In the genomic region with DNA sequence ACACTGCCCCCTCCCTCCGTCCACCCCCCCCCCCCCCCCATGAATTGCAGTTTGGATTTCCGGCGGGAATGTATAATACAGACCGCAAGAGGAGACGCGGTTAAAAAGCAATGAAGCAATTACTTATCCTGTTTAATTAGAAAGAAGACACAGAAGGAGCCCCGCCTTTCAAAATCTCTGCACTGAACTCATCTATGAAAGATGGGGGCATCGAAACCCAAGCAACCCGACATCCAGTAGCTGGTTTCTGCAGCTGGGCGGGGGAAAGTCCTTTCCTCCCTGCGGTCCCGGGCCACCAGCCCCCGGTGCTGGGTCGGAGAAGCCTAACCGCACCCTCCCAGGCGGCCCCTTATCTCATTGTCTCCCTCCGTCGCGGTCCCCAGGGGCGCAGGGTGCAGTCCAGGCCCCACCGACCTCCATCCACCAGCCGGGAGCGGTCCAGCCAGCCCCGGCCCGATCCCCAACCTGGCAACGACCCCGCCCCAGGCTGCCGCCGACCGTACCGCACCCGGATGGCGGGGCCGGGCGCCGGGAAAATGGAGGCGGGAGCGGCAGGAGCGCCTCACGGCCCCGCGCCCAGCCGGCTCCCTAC, we compare ENCODE assay signal across 8 cellular contexts. TPM values are rescaled to one million over a fixed set of nuclear protein-coding genes. Genes with fewer than 3 reads are reported as not detected.
DNase-seq lines count a peak whose midpoint lies in the region; ATAC-seq and TF ChIP-seq lines count a peak whose summit lies in the region.

No MANE protein-coding gene starts in this region.

- TF ChIP-seq CTCF in GM10266 (IDR thresholded peaks at IDR 0.05; ENCODE audit: control insufficient read depth, insufficient read depth, low read depth, missing control alignments), result no peak
- TF ChIP-seq CTCF in gastrocnemius medialis (IDR thresholded peaks at IDR 0.05 in 4 of 5, conservative IDR thresholded peaks at IDR 0.05 in 1 of 5), result no peak

- peaks cover 15% of the 10 kb centered on the region for H3K27me3 Mint-ChIP-seq in activated naive CD8-positive, alpha-beta T cell

- peaks cover 19% of the 10 kb centered on the region for H3K9me3 Mint-ChIP-seq in activated naive CD8-positive, alpha-beta T cell (ENCODE audit: low read depth)

- peak; percentile 35 for DNase-seq in GM10266 (ENCODE audit: extremely low spot score)
- peak; percentile 25 for DNase-seq in NT2/D1 (ENCODE audit: low read depth, low spot score)
- DNase-seq in left ventricle myocardium superior, result no peak
- DNase-seq in gastrocnemius medialis, result peak; percentile 3 to 17
- no peak for DNase-seq in H4 (ENCODE audit: low spot score)

- peak overlapping the region; percentile 88 for H3K4me3 Mint-ChIP-seq in activated naive CD8-positive, alpha-beta T cell

- H3K27ac ChIP-seq in gastrocnemius medialis, result peak overlapping the region; percentile 80 to 88 (median 86)

- in situ Hi-C loops in gastrocnemius medialis (cut with MboI; ENCODE audit: low sequenced_read_pairs in 4 of 4), result no loop called here

- H3K9me3 ChIP-seq in NT2/D1 (ENCODE audit: insufficient read depth, low read length), result peaks cover 3% of the 10 kb centered on the region; the same call in 1 of the 2 replicates
- H3K9me3 ChIP-seq in gastrocnemius medialis, result no peaks in the 10 kb centered on the region

- no peak overlapping the region for H3K27ac Mint-ChIP-seq in activated naive CD8-positive, alpha-beta T cell

- intact Hi-C loops in left ventricle myocardium superior (cut with micrococcal nuclease), result no loop called here
- intact Hi-C loops in gastrocnemius medialis (cut with DNase I; ENCODE audit: low total_unique reads), result loop anchor here (5.0 kb wide), 1 partner anchor 103 kb away; no protein-coding TSS in a partner anchor

- peaks cover 6% of the 10 kb centered on the region for H3K36me3 Mint-ChIP-seq in activated naive CD8-positive, alpha-beta T cell

- peak; percentile 19 for ATAC-seq in HG02610 (IDR thresholded peaks at IDR 0.05; ENCODE audit: unreplicated experiment)
- ATAC-seq in left ventricle myocardium superior, result peak; percentile 51
- ATAC-seq in gastrocnemius medialis, result peak; percentile 35 to 51
- ATAC-seq in HG03135 (IDR thresholded peaks at IDR 0.05; ENCODE audit: unreplicated experiment), result no peak

- peak overlapping the region; percentile 85 for H3K4me3 ChIP-seq in NT2/D1 (ENCODE audit: insufficient read length, low read depth)
- peak overlapping the region; percentile 71 to 91 (median 80) for H3K4me3 ChIP-seq in gastrocnemius medialis

- H3K27me3 ChIP-seq in NT2/D1 (ENCODE audit: insufficient read depth, insufficient read length) (no peaks in the 10 kb centered on the region), gastrocnemius medialis (no peaks in the 10 kb centered on the region)

- H3K4me1 Mint-ChIP-seq in activated naive CD8-positive, alpha-beta T cell (ENCODE audit: low read depth), result peaks cover 27% of the 10 kb centered on the region

- no peaks in the 10 kb centered on the region for H3K36me3 ChIP-seq in NT2/D1 (ENCODE audit: insufficient read depth, insufficient read length, low read length)
- H3K36me3 ChIP-seq in gastrocnemius medialis, result no peaks in the 10 kb centered on the region

- H3K9ac ChIP-seq in NT2/D1 (ENCODE audit: insufficient read length, low read depth), result peak overlapping the region; percentile 94

- H3K4me1 ChIP-seq in NT2/D1 (ENCODE audit: insufficient read depth, insufficient read length) (no peaks in the 10 kb centered on the region), gastrocnemius medialis (peaks cover 6 to 24% of the 10 kb centered on the region in 2 donors)

- TF ChIP-seq POLR2A in gastrocnemius medialis (IDR thresholded peaks at IDR 0.05), result no peak

RNA-seq across cellular contexts. Expression of a gene that starts 0.5 kb away (rescaled TPM):
- total RNA-seq in left ventricle myocardium superior (13.8 TPM), gastrocnemius medialis (10 to 100 TPM; 17.6 to 29.7 (median 21.7) TPM)
- 2.7 and 3.6 TPM in 2 replicates for total RNA-seq in H4 (2014; rRNA removed; shearing (Covaris generic))

Comparison
In these comparisons a context has a peak if more than half of its experiments do, and no peak if none do; other contexts are left out.
1. DNase-seq: peak in GM10266 (single experiment), NT2/D1 (single experiment) and gastrocnemius medialis (2 of 2); none in left ventricle myocardium superior (single experiment) and H4 (single experiment).